In genomic region chr16:87490091-87490798, GRCh38 we compare ENCODE assay signal across 9 cellular contexts. TPM values are rescaled to one million over a fixed set of nuclear protein-coding genes. Genes with fewer than 3 reads are reported as not detected.
DNase-seq lines count a peak whose midpoint lies in the region; ATAC-seq, FAIRE-seq and TF ChIP-seq lines count a peak whose summit lies in the region.
"Had no signal": no experiment of that assay in that cellular context is flagged by ENCODE, and none has a peak within 500 bp of the region (broad histone marks: within the 10 kb centered on the region; RNA-seq: fewer than 3 reads in every experiment).

No MANE protein-coding gene starts in this region.

- POLR2A ChIA-PET in CD4-positive, alpha-beta memory T cell (lab: Charles Lee; ENCODE audit: partially characterized antibody) = interaction anchor here (0.6 to 1.8 kb wide), 3 partner anchors 106 to 172 kb away, joined by 3 to 5 read pairs (median 4); no protein-coding TSS in a partner anchor
- POLR2A ChIA-PET in Panc1 (lab: Charles Lee) = no interaction called here
- POLR2A ChIA-PET in endothelial cell of umbilical vein (lab: Charles Lee) = interaction anchor here (1.8 kb wide), 1 partner anchor 25 kb away, joined by 5 read pairs; no protein-coding TSS in a partner anchor

- no peaks in the 10 kb centered on the region for H4K20me1 ChIP-seq in endothelial cell of umbilical vein (replicated peaks; ENCODE audit: control insufficient read depth, extremely low read depth, insufficient read depth, low read length)

- in situ Hi-C loops in Panc1 (cut with HindIII; ENCODE audit: low pct_unique_long_range_greater_than_20kb, low sequenced_read_pairs) = no loop called here

- H3K4me1 ChIP-seq in CD4-positive, alpha-beta memory T cell (ENCODE audit: insufficient read depth, low read length) = peaks cover 74% of the 10 kb centered on the region
- H3K4me1 ChIP-seq in Panc1 (ENCODE audit: control insufficient read depth, insufficient read depth, low read length) = peaks cover 28% of the 10 kb centered on the region
- peaks cover 42% of the 10 kb centered on the region for H3K4me1 ChIP-seq in endothelial cell of umbilical vein (ENCODE audit: control insufficient read depth, extremely low read depth, insufficient read depth, low read length)
- peaks cover 36% of the 10 kb centered on the region for H3K4me1 ChIP-seq in parathyroid adenoma

- DNase-seq in CD4-positive, alpha-beta memory T cell = peak in 4 of 5 donors; percentile 29 to 44 (median 43)
- no peak for DNase-seq in Panc1 (ENCODE audit: low read depth, low spot score)
- DNase-seq in endothelial cell of umbilical vein (ENCODE audit: low read depth, low spot score) = peak; percentile 36
- DNase-seq in Kasumi-1 (lab: John Stamatoyannopoulos, UW) = no peak
- no peak for DNase-seq in WERI-Rb-1
- DNase-seq: NCI-H2227 treated with DMSO at 0.1 percent for 48 hours had no signal

- H3K36me3 Mint-ChIP-seq in CD4-positive, alpha-beta memory T cell = peaks cover 0 to 13% of the 10 kb centered on the region in 2 donors

- no peaks in the 10 kb centered on the region for H3K36me3 ChIP-seq in CD4-positive, alpha-beta memory T cell (ENCODE audit: insufficient read depth, low read length)
- no peaks in the 10 kb centered on the region; the same call in 1 of the 2 replicates for H3K36me3 ChIP-seq in Panc1 (ENCODE audit: control insufficient read depth, insufficient read depth, low read length)
- H3K36me3 ChIP-seq in endothelial cell of umbilical vein (ENCODE audit: control insufficient read depth in 2 of 2, extremely low read depth in 1 of 2, insufficient read depth in 2 of 2, low read length in 2 of 2) = no peaks in the 10 kb centered on the region
- no peaks in the 10 kb centered on the region for H3K36me3 ChIP-seq in parathyroid adenoma (ENCODE audit: control insufficient read depth, insufficient read depth, low read length)
- H3K36me3 ChIP-seq in WERI-Rb-1 = no peaks in the 10 kb centered on the region

- no TSS peak for BruUV-seq in Panc1 (replicated peaks; lab: Mats Ljungman, UMichigan)
- no TSS peak for BruUV-seq in endothelial cell of umbilical vein (replicated peaks; lab: Mats Ljungman, UMichigan)

- peak; percentile 70 for FAIRE-seq in endothelial cell of umbilical vein (lab: Jason Lieb, UNC)

- H2AFZ ChIP-seq in endothelial cell of umbilical vein (ENCODE audit: low read depth, low read length) (no peak overlapping the region), parathyroid adenoma (no peak overlapping the region)

- intact Hi-C loops in CD4-positive, alpha-beta memory T cell (cut with micrococcal nuclease) = loop anchor here (5.0 kb wide), 1 partner anchor 147 kb away; no protein-coding TSS in a partner anchor
- intact Hi-C loops in Panc1 (cut with micrococcal nuclease; ENCODE audit: unreplicated experiment) (no loop called here), endothelial cell of umbilical vein (cut with micrococcal nuclease) (loop anchor here (2.0 to 5.0 kb wide), 2 partner anchors 73 to 83 kb away; no protein-coding TSS in a partner anchor)

- no peaks in the 10 kb centered on the region for H3K27me3 Mint-ChIP-seq in CD4-positive, alpha-beta memory T cell

- TF ChIP-seq POLR2A in endothelial cell of umbilical vein (IDR thresholded peaks at IDR 0.05; ENCODE audit: low read depth, low read length) = no peak

- peak overlapping the region; percentile 73 to 90 (median 86) for H3K4me3 Mint-ChIP-seq in CD4-positive, alpha-beta memory T cell

- TF ChIP-seq CTCF in Panc1 (IDR thresholded peaks at IDR 0.05) = no peak
- TF ChIP-seq CTCF in endothelial cell of umbilical vein (IDR thresholded peaks at IDR 0.05; ENCODE audit: extremely low read depth in 1 of 2, insufficient read depth in 1 of 2, low read depth in 1 of 2, low read length in 2 of 2) = no peak
- TF ChIP-seq CTCF in parathyroid adenoma (IDR thresholded peaks at IDR 0.05) = no peak
- TF ChIP-seq CTCF in WERI-Rb-1 (IDR thresholded peaks at IDR 0.05; ENCODE audit: low read depth, low read length) = no peak

- H3K4me1 Mint-ChIP-seq in CD4-positive, alpha-beta memory T cell = peaks cover 40 to 77% (median 56%) of the 10 kb centered on the region in 4 donors

- dilution Hi-C loops in endothelial cell of umbilical vein (cut with MboI; ENCODE audit: extremely low pct_ligation_motif_present, low sequenced_read_pairs) = no loop called here

- peak overlapping the region in 1 of 2 donors; percentile 32 for H3K4me3 ChIP-seq in CD4-positive, alpha-beta memory T cell (ENCODE audit: low read length in 2 of 2)
- H3K4me3 ChIP-seq in Panc1 (ENCODE audit: low read depth in 2 of 2, low read length in 2 of 2) = peak overlapping the region; percentile 54 to 70
- peak overlapping the region; percentile 46 to 56 (median 46) for H3K4me3 ChIP-seq in endothelial cell of umbilical vein (replicated peaks in 1 of 3; ENCODE audit: insufficient read depth in 1 of 3, low read depth in 1 of 3, low read length in 3 of 3)
- H3K4me3 ChIP-seq in parathyroid adenoma (ENCODE audit: low read depth, low read length) = peak overlapping the region; percentile 36
- H3K4me3 ChIP-seq in WERI-Rb-1 (ENCODE audit: low read depth, low read length) = no peak overlapping the region

- H3K27me3 ChIP-seq in CD4-positive, alpha-beta memory T cell (ENCODE audit: insufficient read depth, low read length) = no peaks in the 10 kb centered on the region
- H3K27me3 ChIP-seq in Panc1 (ENCODE audit: control insufficient read depth, insufficient read depth, low read length) = no peaks in the 10 kb centered on the region
- no peaks in the 10 kb centered on the region for H3K27me3 ChIP-seq in endothelial cell of umbilical vein (ENCODE audit: control insufficient read depth in 2 of 2, insufficient read depth in 2 of 2, low read length in 2 of 2)
- no peaks in the 10 kb centered on the region for H3K27me3 ChIP-seq in parathyroid adenoma (ENCODE audit: control insufficient read depth, insufficient read depth, low read length)
- no peaks in the 10 kb centered on the region for H3K27me3 ChIP-seq in WERI-Rb-1 (ENCODE audit: insufficient read depth, low read depth, severe bottlenecking)

- ATAC-seq in Panc1 (no peak), GM18517 (IDR thresholded peaks at IDR 0.05; ENCODE audit: unreplicated experiment) (no peak), HG02798 (IDR thresholded peaks at IDR 0.05; ENCODE audit: poor library complexity, unreplicated experiment) (no peak)

- peaks cover 60% of the 10 kb centered on the region for H3K79me2 ChIP-seq in endothelial cell of umbilical vein (ENCODE audit: control insufficient read depth, insufficient read depth, low read length)
- H3K79me2 ChIP-seq in parathyroid adenoma = peaks cover 18% of the 10 kb centered on the region

- peak overlapping the region; percentile 36 for H3K27ac ChIP-seq in CD4-positive, alpha-beta memory T cell (ENCODE audit: low read depth, low read length)
- peak overlapping the region; percentile 81 for H3K27ac ChIP-seq in Panc1 (ENCODE audit: low read length)
- H3K27ac ChIP-seq in endothelial cell of umbilical vein (ENCODE audit: insufficient read depth, low read depth, low read length) = no peak overlapping the region
- no peak overlapping the region for H3K27ac ChIP-seq in parathyroid adenoma
- H3K27ac ChIP-seq in WERI-Rb-1 = no peak overlapping the region

- H3K4me2 ChIP-seq in endothelial cell of umbilical vein (ENCODE audit: insufficient read depth, low read length) (peak overlapping the region; percentile 71), parathyroid adenoma (ENCODE audit: low read length) (peak overlapping the region; percentile 82)

- no peaks in the 10 kb centered on the region for H3K9me3 Mint-ChIP-seq in CD4-positive, alpha-beta memory T cell

- no peaks in the 10 kb centered on the region for H3K9me1 ChIP-seq in endothelial cell of umbilical vein (replicated peaks; ENCODE audit: control insufficient read depth, extremely low read depth, insufficient read depth, low read length)

- H3K27ac Mint-ChIP-seq in CD4-positive, alpha-beta memory T cell = peak overlapping the region; percentile 49 to 96 (median 90)

- CTCF ChIA-PET in CD4-positive, alpha-beta memory T cell (lab: Charles Lee; ENCODE audit: partially characterized antibody) = interaction anchor here (2.3 kb wide), 1 partner anchor 96 kb away, joined by 6 read pairs; no protein-coding TSS in a partner anchor
- CTCF ChIA-PET in Panc1 (lab: Charles Lee) (no interaction called here), endothelial cell of umbilical vein (lab: Charles Lee) (interaction anchor here (1.0 to 2.9 kb wide), 4 partner anchors 26 to 96 kb away, joined by 3 to 9 read pairs (median 4); no protein-coding TSS in a partner anchor)

- peak overlapping the region; percentile 2 for H3K9ac ChIP-seq in endothelial cell of umbilical vein (replicated peaks; ENCODE audit: extremely low read depth, insufficient read depth, low read length)
- no peak overlapping the region for H3K9ac ChIP-seq in parathyroid adenoma

- no peaks in the 10 kb centered on the region for H3K9me3 ChIP-seq in CD4-positive, alpha-beta memory T cell (ENCODE audit: control insufficient read depth in 1 of 2, low read length in 2 of 2)
- H3K9me3 ChIP-seq in Panc1 (ENCODE audit: control insufficient read depth, insufficient read depth, low read depth, low read length) (no peaks in the 10 kb centered on the region), endothelial cell of umbilical vein (replicated peaks; ENCODE audit: control insufficient read depth, insufficient read depth, low read length) (no peaks in the 10 kb centered on the region), parathyroid adenoma (ENCODE audit: control insufficient read depth, low read length) (no peaks in the 10 kb centered on the region), WERI-Rb-1 (ENCODE audit: severe bottlenecking) (no peaks in the 10 kb centered on the region)

TF ChIP-seq in endothelial cell of umbilical vein, 7 proteins besides CTCF, POLR2A, EP300 and RAD21 (continues in another document):
- TF ChIP-seq POLR2AphosphoS5 (IDR thresholded peaks at IDR 0.05; ENCODE audit: insufficient read depth, low read depth, low read length) (no peak), MAX (IDR thresholded peaks at IDR 0.05; ENCODE audit: insufficient read depth, insufficient read length) (no peak)

RNA-seq across cellular contexts. Expression of gene ZCCHC14, which starts 2.6 kb away (rescaled TPM):
- 10 to 100 TPM; 22.7 to 25.1 TPM for total RNA-seq in CD4-positive, alpha-beta memory T cell
- 1 to 10 TPM in 1 of 2 donors, under 1 TPM in 1; 0.21 to 1.1 TPM for polyA plus RNA-seq in CD4-positive, alpha-beta memory T cell
- total RNA-seq in Panc1 (2021; ENCODE audit: unreplicated experiment) (35.0 TPM), endothelial cell of umbilical vein (30.9 and 34.0 TPM in 2 replicates)
- polyA plus RNA-seq in Panc1 (2012; ENCODE audit: insufficient read length) = 20.3 TPM
- 9.5 and 10.1 TPM in 2 replicates for polyA plus RNA-seq in endothelial cell of umbilical vein
- 7.6 and 7.7 TPM in 2 replicates for polyA plus RNA-seq in endothelial cell of umbilical vein (2011; cell fraction: cytosol; rRNA removed)
- polyA plus RNA-seq in endothelial cell of umbilical vein (2011; cell fraction: nucleus; rRNA removed) = 32.1 and 36.2 TPM in 2 replicates
- polyA plus RNA-seq in endothelial cell of umbilical vein (2012) = 13.0 and 16.4 TPM in 2 replicates
- 14.7 and 15.3 TPM in 2 replicates for polyA minus RNA-seq in endothelial cell of umbilical vein
- 19.4 TPM for polyA minus RNA-seq in endothelial cell of umbilical vein (2011; cell fraction: cytosol; rRNA and poly(A)+ RNA removed)
- 23.9 and 24.1 TPM in 2 replicates for polyA minus RNA-seq in endothelial cell of umbilical vein (2011; cell fraction: nucleus; rRNA and poly(A)+ RNA removed)

Comparison
In these comparisons a context has a peak if more than half of its experiments do, and no peak if none do; other contexts are left out.
1. DNase-seq: peak in CD4-positive, alpha-beta memory T cell (4 of 5) and endothelial cell of umbilical vein (single experiment); none in Panc1 (single experiment), Kasumi-1 (0 of 2) and WERI-Rb-1 (single experiment).
2. H3K27ac ChIP-seq: peak in CD4-positive, alpha-beta memory T cell (single experiment) and Panc1 (single experiment); none in endothelial cell of umbilical vein (single experiment), parathyroid adenoma (single experiment) and WERI-Rb-1 (single experiment).